Comparison of ENCODE assay signal across 9 cellular contexts in genomic region chr16:75053791-75054555, GRCh38. TPM values are rescaled to one million over a fixed set of nuclear protein-coding genes. Genes with fewer than 3 reads are reported as not detected.
DNase-seq lines count a peak whose midpoint lies in the region; ATAC-seq and TF ChIP-seq lines count a peak whose summit lies in the region.
"Had no signal": no experiment of that assay in that cellular context is flagged by ENCODE, and none has a peak within 500 bp of the region (broad histone marks: within the 10 kb centered on the region; RNA-seq: fewer than 3 reads in every experiment).

No MANE protein-coding gene starts in this region.

- 77 to 79% methylated on average over 3 of the region's 4 CpGs for WGBS in gastroesophageal sphincter (ENCODE audit: low coverage in 1 of 2), 2 donors

- H3K9ac ChIP-seq in BLaER1 = peak overlapping the region; percentile 61; the same call in 1 of the 2 replicates
- no peak overlapping the region for H3K9ac ChIP-seq in adipocyte (ENCODE audit: low read length)

- in situ Hi-C loops in ACHN (cut with HindIII; ENCODE audit: low pct_ligation_motif_present, low pct_unique_long_range_greater_than_20kb, low sequenced_read_pairs) = no loop called here

- peaks cover 100% of the 10 kb centered on the region for H4K20me1 ChIP-seq in BLaER1

- DNase-seq in NCI-H1417 (lab: John Stamatoyannopoulos, UW) (peak; percentile 70 to 92 (median 92)), adipocyte (ENCODE audit: low read depth) (peak; percentile 6), mucosa of gallbladder (ENCODE audit: low spot score) (peak; percentile 82), ACHN (no peak)

- H3K4me2 ChIP-seq in BLaER1 = peak overlapping the region; percentile 80

- ATAC-seq in GM18907 (IDR thresholded peaks at IDR 0.05; ENCODE audit: unreplicated experiment) (no peak), GM18505 (IDR thresholded peaks at IDR 0.05; ENCODE audit: unreplicated experiment) (no peak), gastroesophageal sphincter (no peak)

- H3K27me3 ChIP-seq in BLaER1 = no peaks in the 10 kb centered on the region
- no peaks in the 10 kb centered on the region for H3K27me3 ChIP-seq in adipocyte (replicated peaks; ENCODE audit: control insufficient read depth, insufficient read depth, low read length)
- no peaks in the 10 kb centered on the region for H3K27me3 ChIP-seq in gastroesophageal sphincter
- H3K27me3 ChIP-seq: ovary had no signal

- H3K27ac ChIP-seq in BLaER1 (peak overlapping the region; percentile 42), gastroesophageal sphincter (no peak overlapping the region)
- H3K27ac ChIP-seq: ovary had no signal

- H3K36me3 ChIP-seq in BLaER1 (peaks cover 54% of the 10 kb centered on the region), adipocyte (ENCODE audit: control insufficient read depth, insufficient read depth, low read length, severe bottlenecking) (no peaks in the 10 kb centered on the region), gastroesophageal sphincter (no peaks in the 10 kb centered on the region)
- H3K36me3 ChIP-seq: ovary had no signal

- H3K4me3 ChIP-seq in BLaER1 (peak overlapping the region; percentile 4; the same call in 1 of the 2 replicates), adipocyte (ENCODE audit: low read length) (no peak overlapping the region), gastroesophageal sphincter (no peak overlapping the region)
- H3K4me3 ChIP-seq: ovary had no signal

- H3K4me1 ChIP-seq in BLaER1 = peaks cover 72% of the 10 kb centered on the region
- peaks cover 11% of the 10 kb centered on the region for H3K4me1 ChIP-seq in adipocyte (ENCODE audit: control insufficient read depth, insufficient read depth, low read length)
- H3K4me1 ChIP-seq in gastroesophageal sphincter = peaks cover 0 to 50% (median 6%) of the 10 kb centered on the region in 3 donors

- TF ChIP-seq POLR2A in GM18505 (IDR thresholded peaks at IDR 0.05; ENCODE audit: borderline replicate concordance, extremely low read depth, insufficient read depth, insufficient read length) (no peak), gastroesophageal sphincter (IDR thresholded peaks at IDR 0.05) (no peak)

- TF ChIP-seq EP300 in gastroesophageal sphincter (IDR thresholded peaks at IDR 0.05) = no peak

- H3K9me3 ChIP-seq in BLaER1 (peaks cover 14% of the 10 kb centered on the region), adipocyte (ENCODE audit: control insufficient read depth, low read length) (no peaks in the 10 kb centered on the region), gastroesophageal sphincter (no peaks in the 10 kb centered on the region)
- H3K9me3 ChIP-seq: ovary had no signal

- TF ChIP-seq CTCF in gastroesophageal sphincter (IDR thresholded peaks at IDR 0.05) = no peak

RNA-seq across cellular contexts. Expression of gene ZNRF1, which starts 55.1 kb away (rescaled TPM):
- total RNA-seq in mucosa of gallbladder (30.7 TPM), gastroesophageal sphincter (10 to 100 TPM; 12.8 to 24.1 (median 19.0) TPM)
